ENCODE assay signal across 10 cellular contexts in genomic region chr15:25793354-25794050, GRCh38.
DNase-seq lines count a peak whose midpoint lies in the region; ATAC-seq and TF ChIP-seq lines count a peak whose summit lies in the region.
"Had no signal": no experiment of that assay in that cellular context is flagged by ENCODE, and none has a peak within 500 bp of the region (broad histone marks: within the 10 kb centered on the region; RNA-seq: fewer than 3 reads in every experiment).

No MANE protein-coding gene starts in this region.

- H3K36me3 Mint-ChIP-seq in T-cell = no peaks in the 10 kb centered on the region

- H3K4me3 Mint-ChIP-seq in T-cell = no peak overlapping the region

- TF ChIP-seq EP300 in gastroesophageal sphincter (IDR thresholded peaks at IDR 0.05) = no peak

- H3K27ac ChIP-seq in gastroesophageal sphincter = peak overlapping the region in 3 of 4 donors; percentile 2 to 91 (median 36)

- no peaks in the 10 kb centered on the region for H3K9me3 ChIP-seq in gastroesophageal sphincter

- H3K9me3 Mint-ChIP-seq in T-cell = no peaks in the 10 kb centered on the region

- H3K27me3 ChIP-seq in gastroesophageal sphincter = no peaks in the 10 kb centered on the region

- peaks cover 14 to 95% (median 26%) of the 10 kb centered on the region in 3 donors for H3K4me1 ChIP-seq in gastroesophageal sphincter

- CTCF ChIA-PET in T-cell (lab: Charles Lee) = interaction anchor here in 1 of 2 donors (1.0 kb wide), 1 partner anchor 44 kb away, joined by 4 read pairs; no protein-coding TSS in a partner anchor

- no peak for TF ChIP-seq CTCF in gastroesophageal sphincter (IDR thresholded peaks at IDR 0.05)

- no peak overlapping the region for H3K27ac Mint-ChIP-seq in T-cell

- peaks cover 69 to 81% (median 80%) of the 10 kb centered on the region in 3 donors for H3K4me1 Mint-ChIP-seq in T-cell

- no peak overlapping the region for H3K4me3 ChIP-seq in gastroesophageal sphincter

- H3K36me3 ChIP-seq in gastroesophageal sphincter = no peaks in the 10 kb centered on the region

- DNase-seq in T-cell (no peak), HuH-7 (ENCODE audit: low spot score) (no peak), DMS153 (lab: John Stamatoyannopoulos, UW) (no peak), putamen (ENCODE audit: low spot score) (no peak)
- DNase-seq: mesenchymal stem cell; stimulated activated CD4-positive, alpha-beta T cell treated with anti-CD3 and anti-CD28 coated beads, Interleukin-4, amount 100 ng/mL, for 4 hours had no signal

- POLR2A ChIA-PET in T-cell (lab: Charles Lee) = no interaction called here

- no peak for TF ChIP-seq POLR2A in gastroesophageal sphincter (IDR thresholded peaks at IDR 0.05)

- 78 to 90% methylated on average over 1 to 2 of the region's 6 CpGs for WGBS in gastroesophageal sphincter (ENCODE audit: low coverage in 1 of 2), 2 donors

- no peaks in the 10 kb centered on the region for H3K27me3 Mint-ChIP-seq in T-cell

- peak; percentile 81 for ATAC-seq in GM18858 (IDR thresholded peaks at IDR 0.05; ENCODE audit: unreplicated experiment)
- ATAC-seq in GM21619 (IDR thresholded peaks at IDR 0.05; ENCODE audit: unreplicated experiment) = peak; percentile 78
- ATAC-seq in HG03521 (IDR thresholded peaks at IDR 0.05; ENCODE audit: unreplicated experiment) = peak; percentile 62
- no peak for ATAC-seq in gastroesophageal sphincter
- ATAC-seq in T-cell (replicated peaks in 1 of 4) = no peak

Comparison
In these comparisons a context has a peak if more than half of its experiments do, and no peak if none do; other contexts are left out.
1. ATAC-seq: peak in GM18858 (single experiment), GM21619 (single experiment) and HG03521 (single experiment); none in gastroesophageal sphincter (single experiment) and T-cell (0 of 4).